In genomic region chr14:39324097-39324496, GRCh38 we compare ENCODE assay signal across 23 cellular contexts.
"Had no signal": no experiment of that assay in that cellular context is flagged by ENCODE, and none has a peak within 500 bp of the region (broad histone marks: within the 10 kb centered on the region; RNA-seq: fewer than 3 reads in every experiment).

No MANE protein-coding gene starts in this region.

- H3K4me1 ChIP-seq: esophagus squamous epithelium, gastrocnemius medialis, heart right ventricle, left lung, lower lobe of right lung had no signal

- H3K9me3 ChIP-seq: esophagus squamous epithelium, gastrocnemius medialis, heart right ventricle, left lung, lower lobe of right lung had no signal

- ATAC-seq: esophagus mucosa, gastrocnemius medialis, heart right ventricle, left cardiac atrium, left lung, left ventricle myocardium superior, lower lobe of right lung had no signal

- FAIRE-seq: colon, endometrium, keratinocyte had no signal

- H3K27me3 ChIP-seq: dorsolateral prefrontal cortex, esophagus squamous epithelium, gastrocnemius medialis, heart right ventricle, left lung had no signal

- DNase-seq: dermis blood vessel endothelial cell; dorsolateral prefrontal cortex; effector CD4-positive, alpha-beta T cell; effector memory CD4-positive, alpha-beta T cell; erythroblast; esophagus squamous epithelium; foreskin melanocyte; gastrocnemius medialis; glutamatergic neuron; head of caudate nucleus; heart right ventricle; left cardiac atrium; left lung; left ventricle myocardium superior; lower lobe of right lung; mesendoderm; midbrain had no signal

- H3K4me3 ChIP-seq: coronary artery, dorsolateral prefrontal cortex, esophagus squamous epithelium, gastrocnemius medialis, heart right ventricle, left lung, lower lobe of right lung had no signal

- H3K27ac ChIP-seq: coronary artery, dorsolateral prefrontal cortex, epithelial cell of prostate, esophagus squamous epithelium, gastrocnemius medialis, heart right ventricle, left lung, lower lobe of right lung had no signal
